ENCODE assay signal across 25 cellular contexts in the genomic region with DNA sequence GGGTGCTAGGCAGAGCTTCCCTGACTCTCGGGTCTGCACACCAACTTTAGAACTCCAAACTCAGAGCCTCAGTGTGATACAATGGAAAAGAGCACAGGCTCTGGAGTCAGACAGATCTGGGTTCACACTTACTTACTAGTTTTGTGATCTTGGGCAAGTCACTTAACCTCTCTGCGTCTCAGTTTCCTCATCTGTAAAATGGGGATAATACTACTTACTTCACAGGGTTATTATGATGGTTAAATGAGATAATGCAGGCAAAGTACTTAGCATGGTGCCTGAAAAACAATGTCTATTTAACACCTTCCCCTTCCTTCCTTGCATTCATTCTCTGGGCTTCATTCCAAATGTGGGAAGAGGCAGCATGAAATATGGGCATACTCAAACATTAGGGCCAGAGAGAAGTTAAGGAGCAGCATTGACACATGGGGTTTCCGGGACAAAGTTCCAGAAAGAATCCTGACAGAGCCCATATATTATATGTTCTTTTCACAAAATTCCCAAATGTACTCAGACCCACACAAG.
"Had no signal": no experiment of that assay in that cellular context is flagged by ENCODE, and none has a peak within 500 bp of the region (broad histone marks: within the 10 kb centered on the region; RNA-seq: fewer than 3 reads in every experiment).

No MANE protein-coding gene starts in this region.

- H3K27ac ChIP-seq: hepatocyte, left ventricle myocardium inferior, ovary, sigmoid colon, stomach, testis, thyroid gland, upper lobe of left lung, vagina had no signal

- H3K9me3 ChIP-seq: ovary, testis, thyroid gland, vagina had no signal

- DNase-seq: islet precursor cell; left ventricle myocardium inferior; midbrain; mucosa of descending colon; naive thymus-derived CD4-positive, alpha-beta T cell; ovary; retina; right cardiac atrium; sigmoid colon; stimulated activated CD4-positive, alpha-beta T cell treated with anti-CD3 and anti-CD28 coated beads, Interleukin-1b, Interleukin-23, amount 100 ng/mL, for 48 hours; stimulated activated CD4-positive, alpha-beta T cell treated with anti-CD3 and anti-CD28 coated beads, Interleukin-2, amount 100 ng/mL, for 48 hours; stimulated activated naive B cell treated with anti-CD40 and anti-IgM and Interleukin-4, amounts not matched to agents 10 μg/mL and 1 μg/mL and 100 μg/mL, for 72 hours; stimulated activated naive CD8-positive, alpha-beta T cell treated with anti-CD3 and anti-CD28 coated beads, Interleukin-15, Interleukin-2, amounts not matched to agents 100 U/mL and 50 U/mL, for 24 hours; stomach; testis; thyroid gland; transverse colon; upper lobe of left lung had no signal

- H3K36me3 ChIP-seq: ovary had no signal

- H2AFZ ChIP-seq: hepatocyte had no signal

- H3K4me3 Mint-ChIP-seq: memory B cell; naive thymus-derived CD4-positive, alpha-beta T cell; natural killer cell treated with Interleukin-12 subunit alpha and Interleukin-12 subunit beta and Interleukin-15 and Interleukin-18, amount 100 ng/mL, for 72 hours; stimulated activated naive B cell treated with anti-CD40 and anti-IgM and Interleukin-4, amounts not matched to agents 10 μg/mL and 1 μg/mL and 100 μg/mL, for 72 hours had no signal

- H3K27me3 ChIP-seq: hepatocyte, ovary, sigmoid colon, stomach, testis, thyroid gland, transverse colon, upper lobe of left lung, vagina had no signal

- H3K4me2 ChIP-seq: hepatocyte, smooth muscle cell had no signal

- H3K27me3 Mint-ChIP-seq: memory B cell; naive thymus-derived CD4-positive, alpha-beta T cell; natural killer cell treated with Interleukin-12 subunit alpha and Interleukin-12 subunit beta and Interleukin-15 and Interleukin-18, amount 100 ng/mL, for 72 hours; progenitor cell of endocrine pancreas; stimulated activated naive B cell treated with anti-CD40 and anti-IgM and Interleukin-4, amounts not matched to agents 10 μg/mL and 1 μg/mL and 100 μg/mL, for 72 hours had no signal

- H3K27ac Mint-ChIP-seq: memory B cell; natural killer cell treated with Interleukin-12 subunit alpha and Interleukin-12 subunit beta and Interleukin-15 and Interleukin-18, amount 100 ng/mL, for 72 hours; progenitor cell of endocrine pancreas; stimulated activated naive B cell treated with anti-CD40 and anti-IgM and Interleukin-4, amounts not matched to agents 10 μg/mL and 1 μg/mL and 100 μg/mL, for 72 hours had no signal

- H3K79me2 ChIP-seq: hepatocyte had no signal

- ATAC-seq: mucosa of descending colon; naive thymus-derived CD4-positive, alpha-beta T cell; natural killer cell treated with Interleukin-12 subunit alpha and Interleukin-12 subunit beta and Interleukin-15 and Interleukin-18, amount 100 ng/mL, for 72 hours; right cardiac atrium; stimulated activated naive B cell treated with anti-CD40 and anti-IgM and Interleukin-4, amounts not matched to agents 10 μg/mL and 1 μg/mL and 100 μg/mL, for 72 hours; stimulated activated naive CD8-positive, alpha-beta T cell treated with anti-CD3 and anti-CD28 coated beads, Interleukin-15, Interleukin-2, amounts not matched to agents 100 U/mL and 50 U/mL, for 24 hours had no signal

- H3K4me3 ChIP-seq: hepatocyte, left ventricle myocardium inferior, lung, mucosa of descending colon, ovary, sigmoid colon, smooth muscle cell, stomach, testis, thyroid gland, transverse colon, upper lobe of left lung, vagina had no signal

- H3K9me3 Mint-ChIP-seq: natural killer cell treated with Interleukin-12 subunit alpha and Interleukin-12 subunit beta and Interleukin-15 and Interleukin-18, amount 100 ng/mL, for 72 hours had no signal

- H3K4me1 ChIP-seq: sigmoid colon, stomach, testis, thyroid gland, upper lobe of left lung, vagina had no signal
